In the genomic region with DNA sequence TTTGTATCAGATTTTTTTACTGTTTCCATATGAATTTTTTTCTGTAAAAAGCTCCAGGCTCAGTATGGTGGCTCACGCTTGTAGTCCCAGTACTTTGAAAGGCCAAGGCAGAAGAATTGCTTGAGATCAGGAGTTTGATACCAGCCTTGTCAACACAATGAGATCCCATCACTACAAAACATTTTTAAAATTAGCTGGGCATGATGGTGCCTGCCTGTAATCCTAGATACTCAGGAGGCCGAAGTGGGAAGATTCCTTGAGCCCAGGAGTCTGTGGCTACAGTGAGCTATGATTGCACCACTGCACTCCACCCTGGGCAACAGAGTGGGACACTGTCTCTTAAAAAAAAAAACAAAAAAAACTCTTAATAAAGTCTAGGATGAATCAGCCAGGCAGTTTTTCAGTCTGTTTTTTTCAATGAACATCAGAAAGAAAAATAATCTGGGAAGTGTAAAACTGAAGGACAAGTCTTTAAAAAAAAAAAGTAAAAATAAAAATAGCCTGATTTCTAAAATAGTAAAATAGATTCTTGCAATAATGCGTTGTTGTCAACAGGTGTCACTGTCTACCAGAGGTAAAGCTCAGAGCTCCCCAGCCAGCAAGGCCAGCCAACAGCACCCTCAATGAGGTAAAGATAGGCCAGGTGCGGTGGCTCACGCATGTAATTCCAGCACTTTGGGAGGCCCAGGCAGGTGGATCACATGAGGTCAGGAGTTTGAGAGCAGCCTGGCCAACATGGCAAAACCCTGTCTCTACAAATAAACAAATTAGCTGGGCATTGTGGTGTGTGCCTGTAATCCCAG, we compare ENCODE assay signal across 8 cellular contexts. TPM values are rescaled to one million over a fixed set of nuclear protein-coding genes. Genes with fewer than 3 reads are reported as not detected.
DNase-seq lines count a peak whose midpoint lies in the region; ATAC-seq and TF ChIP-seq lines count a peak whose summit lies in the region.

No MANE protein-coding gene starts in this region.

- CTCF ChIA-PET in CD8-positive, alpha-beta T cell (lab: Charles Lee), result interaction anchor here (0.6 to 2.4 kb wide), 13 partner anchors 9 to 779 kb away, joined by 3 to 19 read pairs (median 4); a partner anchor contains a TSS

- no peak overlapping the region for H3K4me3 Mint-ChIP-seq in CD8-positive, alpha-beta T cell

- peaks cover 32% of the 10 kb centered on the region for H3K27me3 Mint-ChIP-seq in CD8-positive, alpha-beta T cell (ENCODE audit: low read depth)

- peaks cover 6% of the 10 kb centered on the region for H3K4me1 Mint-ChIP-seq in CD8-positive, alpha-beta T cell (ENCODE audit: low read depth)

- H3K9me3 Mint-ChIP-seq in CD8-positive, alpha-beta T cell, result no peaks in the 10 kb centered on the region

- H3K36me3 Mint-ChIP-seq in CD8-positive, alpha-beta T cell, result no peaks in the 10 kb centered on the region

- peak; percentile 13 to 65 (median 47) for DNase-seq in CD8-positive, alpha-beta T cell
- peak; percentile 73 for DNase-seq in NCI-H2196 (lab: John Stamatoyannopoulos, UW; ENCODE audit: unreplicated experiment)
- DNase-seq in activated CD4-positive, alpha-beta T cell treated with anti-CD3 and anti-CD28 coated beads for 4 hours, result peak; percentile 48 to 56
- DNase-seq in dorsolateral prefrontal cortex, result peak in 2 of 10 donors; percentile 13 to 31
- peak; percentile 57 to 74 for DNase-seq in lung microvascular endothelial cell (ENCODE audit: low read depth in 2 of 2)
- DNase-seq in stromal cell of bone marrow (ENCODE audit: low read depth), result peak; percentile 15

- H3K9me3 ChIP-seq in CD8-positive, alpha-beta T cell (ENCODE audit: low read length), result no peaks in the 10 kb centered on the region

- H3K27ac ChIP-seq in CD8-positive, alpha-beta T cell (ENCODE audit: low read depth, low read length), result no peak overlapping the region
- H3K27ac ChIP-seq in dorsolateral prefrontal cortex, result no peak overlapping the region

- POLR2A ChIA-PET in CD8-positive, alpha-beta T cell (lab: Charles Lee), result interaction anchor here (0.7 to 2.2 kb wide), 2 partner anchors 9 to 829 kb away, joined by 3 to 7 read pairs; a partner anchor contains a TSS

- peak; percentile 87 for ATAC-seq in CD8-positive, alpha-beta T cell
- ATAC-seq in GM21737 (IDR thresholded peaks at IDR 0.05; ENCODE audit: unreplicated experiment), result peak; percentile 56
- ATAC-seq in HG02610 (IDR thresholded peaks at IDR 0.05; ENCODE audit: unreplicated experiment), result no peak

- intact Hi-C loops in CD8-positive, alpha-beta T cell (cut with DNase I, micrococcal nuclease), result loop anchor here (1.0 to 5.0 kb wide), 7 partner anchors 110 to 777 kb away; no protein-coding TSS in a partner anchor
- intact Hi-C loops in dorsolateral prefrontal cortex (cut with DNase I), result loop anchor here in 1 of 2 donors (5.0 kb wide), 2 partner anchors 112 to 642 kb away; no protein-coding TSS in a partner anchor

- H3K4me3 ChIP-seq in CD8-positive, alpha-beta T cell (ENCODE audit: low read depth, low read length), result no peak overlapping the region
- no peak overlapping the region for H3K4me3 ChIP-seq in dorsolateral prefrontal cortex

- peak; percentile 72 for TF ChIP-seq CTCF in CD8-positive, alpha-beta T cell (IDR thresholded peaks at IDR 0.05)
- peak; percentile 23 to 69 (median 53) for TF ChIP-seq CTCF in dorsolateral prefrontal cortex (IDR thresholded peaks at IDR 0.05 in 54 of 56, conservative IDR thresholded peaks at IDR 0.05 in 2 of 56; ENCODE audit: low read depth in 1 of 56, partially characterized antibody in 56 of 56)

- H3K27me3 ChIP-seq in CD8-positive, alpha-beta T cell (ENCODE audit: insufficient read depth, low read length), result no peaks in the 10 kb centered on the region
- peaks cover 0 to 8% (median 0%) of the 10 kb centered on the region in 45 donors for H3K27me3 ChIP-seq in dorsolateral prefrontal cortex

- H3K27ac Mint-ChIP-seq in CD8-positive, alpha-beta T cell, result no peak overlapping the region

- H3K4me1 ChIP-seq in CD8-positive, alpha-beta T cell (ENCODE audit: insufficient read depth, low read length), result no peaks in the 10 kb centered on the region

- H3K36me3 ChIP-seq in CD8-positive, alpha-beta T cell (ENCODE audit: insufficient read depth, low read length), result no peaks in the 10 kb centered on the region

RNA-seq across cellular contexts. Expression of a gene that starts 9.3 kb away (rescaled TPM):
- 10 to 100 TPM; 28.7 to 28.9 TPM for total RNA-seq in CD8-positive, alpha-beta T cell
- total RNA-seq in dorsolateral prefrontal cortex, result 10 to 100 TPM; 20.6 to 54.1 (median 34.8) TPM
- total RNA-seq in lung microvascular endothelial cell, result 52.7 and 53.6 TPM in 2 replicates

RNA-seq across cellular contexts. Expression of a gene that starts 25.7 kb away (rescaled TPM):
- 10 to 100 TPM; 45.0 to 46.2 TPM for total RNA-seq in CD8-positive, alpha-beta T cell
- total RNA-seq in dorsolateral prefrontal cortex, result 1 to 10 TPM in 53 of 120 experiments, under 1 TPM in 67; 0.27 to 2.8 (median 0.94) TPM
- 5.0 and 7.4 TPM in 2 replicates for total RNA-seq in lung microvascular endothelial cell
